ENCODE assay signal across 24 cellular contexts in the genomic region with DNA sequence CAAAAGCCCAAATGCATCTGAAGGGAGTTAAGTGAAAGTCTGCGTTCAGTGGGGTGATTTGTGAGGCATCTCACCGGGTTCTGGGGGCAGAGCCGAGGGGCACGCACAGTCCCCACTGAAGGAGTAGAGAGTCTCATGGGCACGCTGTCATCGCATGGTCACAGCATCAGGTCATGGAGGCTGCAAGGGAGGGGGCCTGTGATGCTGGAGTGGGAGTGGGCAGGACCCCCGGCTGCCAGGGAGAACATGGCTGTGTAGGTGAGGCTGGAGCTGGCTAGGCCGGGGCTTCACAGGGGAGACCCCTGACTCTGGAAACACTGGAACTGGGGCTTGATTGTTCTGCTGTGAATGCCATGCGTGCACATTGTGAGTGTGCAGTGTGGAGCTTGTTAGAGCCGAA.
"Had no signal": no experiment of that assay in that cellular context is flagged by ENCODE, and none has a peak within 500 bp of the region (broad histone marks: within the 10 kb centered on the region; RNA-seq: fewer than 3 reads in every experiment).

No MANE protein-coding gene starts in this region.

- H3K27me3 ChIP-seq: suprapubic skin, testis, thyroid gland, transverse colon, upper lobe of left lung, upper lobe of right lung, uterus, vagina had no signal

- ATAC-seq: stimulated activated naive B cell treated with anti-CD40 and anti-IgM and Interleukin-4, amounts not matched to agents 10 μg/mL and 1 μg/mL and 100 μg/mL, for 72 hours; stimulated activated naive CD8-positive, alpha-beta T cell treated with anti-CD3 and anti-CD28 coated beads, Interleukin-15, amount 100 ng/mL, for 72 hours; stimulated activated naive CD8-positive, alpha-beta T cell treated with anti-CD3 and anti-CD28 coated beads, Interleukin-15, Interleukin-2, amounts not matched to agents 100 U/mL and 50 U/mL, for 24 hours; upper lobe of right lung had no signal

- H3K9me3 ChIP-seq: stomach, suprapubic skin, testis, thoracic aorta, thyroid gland, tibial artery, tibial nerve, transverse colon, upper lobe of left lung, upper lobe of right lung, uterus, vagina had no signal

- H3K36me3 ChIP-seq: stomach, suprapubic skin, thoracic aorta, thyroid gland, tibial artery, tibial nerve, transverse colon, upper lobe of left lung, upper lobe of right lung, uterus, vagina had no signal

- H3K4me1 ChIP-seq: testis, thyroid gland, transverse colon, upper lobe of left lung, upper lobe of right lung, uterus, vagina had no signal

- H3K27ac ChIP-seq: stomach, suprapubic skin, testis, thoracic aorta, thyroid gland, tibial artery, tibial nerve, transverse colon, upper lobe of left lung, upper lobe of right lung, uterus, vagina had no signal

- H3K4me3 ChIP-seq: stomach, suprapubic skin, testis, thoracic aorta, thyroid gland, tibial artery, tibial nerve, transverse colon, upper lobe of left lung, upper lobe of right lung, uterus, vagina had no signal

- DNase-seq: stimulated activated CD4-positive, alpha-beta T cell treated with anti-CD3 and anti-CD28 coated beads, Interleukin-2, amount 100 ng/mL, for 48 hours; stimulated activated CD4-positive, alpha-beta T cell treated with anti-CD3 and anti-CD28 coated beads, Interleukin-4, amount 100 ng/mL, for 1 hour; stimulated activated CD4-positive, alpha-beta T cell treated with anti-CD3 and anti-CD28 coated beads, Interleukin-4, amount 100 ng/mL, for 24 hours; stimulated activated CD4-positive, alpha-beta T cell treated with anti-CD3 and anti-CD28 coated beads, Interleukin-4, amount 100 ng/mL, for 4 hours; stimulated activated CD8-positive, alpha-beta memory T cell treated with anti-CD3 and anti-CD28 coated beads, Interleukin-4, amount 100 ng/mL, for 48 hours; stimulated activated naive B cell treated with anti-CD40 and anti-IgM and Interleukin-4, amounts not matched to agents 10 μg/mL and 1 μg/mL and 100 μg/mL, for 72 hours; stimulated activated naive CD4-positive, alpha-beta T cell; stimulated activated naive CD4-positive, alpha-beta T cell treated with Interleukin-2 at 50 U/mL for 16 hours; stimulated activated naive CD8-positive, alpha-beta T cell treated with anti-CD3 and anti-CD28 coated beads, Interleukin-15, amount 100 ng/mL, for 72 hours; stimulated activated naive CD8-positive, alpha-beta T cell treated with anti-CD3 and anti-CD28 coated beads, Interleukin-15, Interleukin-2, amounts not matched to agents 100 U/mL and 50 U/mL, for 24 hours; stomach; substantia nigra; testis; thyroid gland; tibial artery; transverse colon; trophoblast cell; upper lobe of left lung; uterus had no signal
